Comparison of ENCODE assay signal across 16 cellular contexts in genomic region chr5:58452566-58453258, GRCh38. TPM values are rescaled to one million over a fixed set of nuclear protein-coding genes. Genes with fewer than 3 reads are reported as not detected.
DNase-seq lines count a peak whose midpoint lies in the region; ATAC-seq and TF ChIP-seq lines count a peak whose summit lies in the region.
"Had no signal": no experiment of that assay in that cellular context is flagged by ENCODE, and none has a peak within 500 bp of the region (broad histone marks: within the 10 kb centered on the region; RNA-seq: fewer than 3 reads in every experiment).

No MANE protein-coding gene starts in this region.

- no peak overlapping the region for H3K4me2 ChIP-seq in smooth muscle cell

- H3K9ac ChIP-seq in smooth muscle cell (ENCODE audit: low read depth) = no peak overlapping the region

- H3K9me3 ChIP-seq in smooth muscle cell (replicated peaks; ENCODE audit: low read depth) = no peaks in the 10 kb centered on the region

- ATAC-seq in GM19467 (IDR thresholded peaks at IDR 0.05; ENCODE audit: unreplicated experiment) (no peak), GM18868 (IDR thresholded peaks at IDR 0.05; ENCODE audit: unreplicated experiment) (no peak)
- ATAC-seq: activated T-cell treated with anti-CD3 and anti-CD28 coated beads, Interleukin-2, amount 50 U/mL, for 72 hours had no signal

- H2AFZ ChIP-seq in smooth muscle cell (ENCODE audit: low read depth) = no peak overlapping the region

- peaks cover 7% of the 10 kb centered on the region for H3K4me1 ChIP-seq in smooth muscle cell (ENCODE audit: low read depth)

- H4K20me1 ChIP-seq in smooth muscle cell (ENCODE audit: low read depth) = peaks cover 51% of the 10 kb centered on the region

- no peak for TF ChIP-seq EP300 in Ishikawa (IDR thresholded peaks at IDR 0.05; ENCODE audit: borderline replicate concordance)

- peaks cover 26% of the 10 kb centered on the region for H3K36me3 ChIP-seq in smooth muscle cell (ENCODE audit: low read depth)

- TF ChIP-seq RAD21 in Ishikawa (IDR thresholded peaks at IDR 0.05; ENCODE audit: low read depth) = no peak

- DNase-seq in astrocyte of the hippocampus (ENCODE audit: low read depth, low spot score) (peak; percentile 57), fibroblast of pulmonary artery (ENCODE audit: low read depth) (peak; percentile 72), smooth muscle cell (lab: John Stamatoyannopoulos, UW; ENCODE audit: unreplicated experiment) (no peak), T-helper 1 cell (no peak)
- DNase-seq: activated CD4-positive, alpha-beta T cell treated with anti-CD3 and anti-CD28 coated beads, Interleukin-2, amount 50 U/mL, for 4 hours; activated naive CD8-positive, alpha-beta T cell treated with anti-CD3 and anti-CD28 coated beads, Interleukin-2, amount 10 ng/mL, durations not matched to agents 7 days and 5 days; activated T-cell treated with anti-CD3 and anti-CD28 coated beads, Interleukin-2, amount 50 U/mL, for 72 hours; DMS53; NCI-H187 treated with DMSO at 0.1 percent for 48 hours; NCI-H510A; stimulated activated CD4-positive, alpha-beta T cell treated with anti-CD3 and anti-CD28 coated beads, Interleukin-15, amount 100 ng/mL, for 24 hours had no signal

- peaks cover 55% of the 10 kb centered on the region for H3F3A ChIP-seq in smooth muscle cell (ENCODE audit: low read depth)

- TF ChIP-seq CTCF in fibroblast of pulmonary artery (IDR thresholded peaks at IDR 0.05; ENCODE audit: low read length, missing control alignments) = no peak
- TF ChIP-seq CTCF in smooth muscle cell (IDR thresholded peaks at IDR 0.05; ENCODE audit: borderline replicate concordance, insufficient read depth, poor library complexity, severe bottlenecking) = no peak

- 76% methylated on average over 3 of the region's 3 CpGs for WGBS in smooth muscle cell (ENCODE audit: low lambda C conversion rate)

- H3K4me3 ChIP-seq in fibroblast of pulmonary artery (replicated peaks; ENCODE audit: low read depth, low read length) (peak overlapping the region; percentile 74), smooth muscle cell (no peak overlapping the region)
- H3K4me3 ChIP-seq: SK-N-MC had no signal

- H3K79me2 ChIP-seq in smooth muscle cell (ENCODE audit: low read depth) = peaks cover 26% of the 10 kb centered on the region

- H3K27me3 ChIP-seq in smooth muscle cell (ENCODE audit: low read depth) = no peaks in the 10 kb centered on the region

- H3K27ac ChIP-seq in smooth muscle cell (ENCODE audit: low read depth) = peak overlapping the region; percentile 97
- H3K27ac ChIP-seq: SK-N-MC had no signal

TF ChIP-seq in Ishikawa, 13 proteins besides CTCF, POLR2A, EP300 and RAD21:
- TF ChIP-seq TEAD4 (IDR thresholded peaks at IDR 0.05) (peak; percentile 33), FOXM1 (IDR thresholded peaks at IDR 0.05; ENCODE audit: borderline replicate concordance, low read depth) (no peak)

RNA-seq across cellular contexts. Expression of gene PLK2, which starts 7.2 kb away (rescaled TPM):
- 425 and 435 TPM in 2 replicates for total RNA-seq in smooth muscle cell
- 175 and 245 TPM in 2 replicates for polyA plus RNA-seq in smooth muscle cell

RNA-seq across cellular contexts. Expression of gene GAPT, which starts 38.5 kb away (rescaled TPM):
- total RNA-seq in smooth muscle cell = not detected in 2 replicates
- not detected in 2 replicates for polyA plus RNA-seq in smooth muscle cell
- total RNA-seq: activated T-cell treated with anti-CD3 and anti-CD28 coated beads, Interleukin-2, amount 50 U/mL, for 72 hours had no signal
- polyA plus RNA-seq: BJ had no signal

Comparison
In these comparisons a context has a peak if more than half of its experiments do, and no peak if none do; other contexts are left out.
1. DNase-seq: peak in astrocyte of the hippocampus (single experiment) and fibroblast of pulmonary artery (single experiment); none in smooth muscle cell (single experiment) and T-helper 1 cell (0 of 5).